22 cellular contexts compared by ENCODE assay signal in genomic region chr5:179290681-179291540, GRCh38. TPM values are rescaled to one million over a fixed set of nuclear protein-coding genes. Genes with fewer than 3 reads are reported as not detected.
DNase-seq lines count a peak whose midpoint lies in the region; ATAC-seq, FAIRE-seq and TF ChIP-seq lines count a peak whose summit lies in the region.
"Had no signal": no experiment of that assay in that cellular context is flagged by ENCODE, and none has a peak within 500 bp of the region (broad histone marks: within the 10 kb centered on the region; RNA-seq: fewer than 3 reads in every experiment).

No MANE protein-coding gene starts in this region.

- H2BK5ac ChIP-seq in IMR-90 (ENCODE audit: low read depth, low read length, poor library complexity, severe bottlenecking) (no peak overlapping the region), neuronal stem cell (ENCODE audit: low read length) (no peak overlapping the region)

- peaks cover 2% of the 10 kb centered on the region; the same call in 1 of the 2 replicates for H3K36me3 ChIP-seq in IMR-90 (ENCODE audit: control insufficient read depth, insufficient read depth, low read length)
- no peaks in the 10 kb centered on the region for H3K36me3 ChIP-seq in neuronal stem cell (replicated peaks in 1 of 2; ENCODE audit: control insufficient read depth in 2 of 2, insufficient read depth in 2 of 2, low read length in 2 of 2)
- H3K36me3 ChIP-seq in spleen = peaks cover 0 to 4% (median 0%) of the 10 kb centered on the region in 6 donors
- no peaks in the 10 kb centered on the region for H3K36me3 ChIP-seq in H7 (replicated peaks; ENCODE audit: control insufficient read depth, insufficient read depth, low read length)
- H3K36me3 ChIP-seq: BE2C had no signal

- H2AK5ac ChIP-seq in IMR-90 (ENCODE audit: low read depth, low read length) = 0 out of 2 replicates have a peak overlapping the region, but pooled peaks have one; percentile 10
- peak overlapping the region; percentile 88 for H2AK5ac ChIP-seq in neuronal stem cell (ENCODE audit: low read depth, low read length)

- no peaks in the 10 kb centered on the region for H3K9me3 Mint-ChIP-seq in endothelial cell (ENCODE audit: unreplicated experiment)
- H3K9me3 Mint-ChIP-seq: CD8-positive, alpha-beta memory T cell had no signal

- BruUV-seq in IMR-90 (replicated peaks; lab: Mats Ljungman, UMichigan) = no TSS peak

- H3K4me3 ChIP-seq in IMR-90 (ENCODE audit: insufficient read depth, low read depth, low read length) (no peak overlapping the region), neuronal stem cell (ENCODE audit: low read length in 2 of 2) (peak overlapping the region in 1 of 2 donors; percentile 33), spleen (no peak overlapping the region), H7 (ENCODE audit: insufficient read depth, low read depth, low read length) (no peak overlapping the region)
- H3K4me3 ChIP-seq: GM12878 had no signal

- H4K91ac ChIP-seq in IMR-90 (ENCODE audit: insufficient read depth, low read depth, low read length) (no peak overlapping the region), neuronal stem cell (ENCODE audit: low read depth, low read length, poor library complexity) (no peak overlapping the region)

- H3K9ac ChIP-seq in IMR-90 (ENCODE audit: low read depth, low read length) = no peak overlapping the region
- H3K9ac ChIP-seq in neuronal stem cell (ENCODE audit: low read depth, low read length, poor library complexity) = no peak overlapping the region

- POLR2A ChIA-PET in IMR-90 (lab: Charles Lee; ENCODE audit: unreplicated experiment) = no interaction called here

- H2BK20ac ChIP-seq in IMR-90 (ENCODE audit: low read depth, low read length) = no peak overlapping the region

- peak overlapping the region; percentile 47 for H3K4me3 Mint-ChIP-seq in endothelial cell (ENCODE audit: unreplicated experiment)
- H3K4me3 Mint-ChIP-seq in T-helper 17 cell = no peak overlapping the region
- H3K4me3 Mint-ChIP-seq: CD8-positive, alpha-beta memory T cell had no signal

- H2AK9ac ChIP-seq in IMR-90 (replicated peaks; ENCODE audit: low read depth, low read length, poor library complexity) = no peak overlapping the region

- H3K23ac ChIP-seq in IMR-90 (ENCODE audit: low read depth, low read length) (no peak overlapping the region), neuronal stem cell (ENCODE audit: low read depth, low read length, poor library complexity) (no peak overlapping the region)

- H3K4me1 Mint-ChIP-seq in endothelial cell (ENCODE audit: unreplicated experiment) (no peaks in the 10 kb centered on the region), T-helper 17 cell (no peaks in the 10 kb centered on the region)
- H3K4me1 Mint-ChIP-seq: CD8-positive, alpha-beta memory T cell had no signal

- H2BK12ac ChIP-seq in neuronal stem cell (ENCODE audit: low read length) = no peak overlapping the region

- peaks cover 6% of the 10 kb centered on the region; the same call in 1 of the 2 replicates for H3K9me1 ChIP-seq in IMR-90 (ENCODE audit: insufficient read depth, low read length)

- H2BK120ac ChIP-seq in IMR-90 (ENCODE audit: low read depth, low read length) (no peak overlapping the region), neuronal stem cell (ENCODE audit: low read depth, low read length) (no peak overlapping the region)

- no peak overlapping the region for H2AFZ ChIP-seq in IMR-90 (replicated peaks; ENCODE audit: low read length, poor library complexity)
- H2AFZ ChIP-seq in neuronal stem cell (ENCODE audit: low read length) = no peak overlapping the region

- no peak for TF ChIP-seq RAD21 in IMR-90 (IDR thresholded peaks at IDR 0.05; ENCODE audit: low read length)

- no peak for ATAC-seq in IMR-90 (ENCODE audit: low read depth)
- no peak for ATAC-seq in T-helper 17 cell
- ATAC-seq: GM12878, HCT116, PC-3 had no signal

- H3K4ac ChIP-seq in IMR-90 (ENCODE audit: low read depth, low read length) = no peak overlapping the region
- H3K4ac ChIP-seq in neuronal stem cell (ENCODE audit: low read length) = peak overlapping the region; percentile 59

- H4K8ac ChIP-seq in IMR-90 (ENCODE audit: low read depth in 2 of 2, low read length in 2 of 2) (no peak overlapping the region), neuronal stem cell (ENCODE audit: low read depth, low read length) (no peak overlapping the region)

- H3K18ac ChIP-seq in IMR-90 (ENCODE audit: low read depth, low read length) = no peak overlapping the region
- H3K18ac ChIP-seq in neuronal stem cell (ENCODE audit: low read length) = peak overlapping the region; percentile 73

- in situ Hi-C loops in IMR-90 (cut with MboI; ENCODE audit: low sequenced_read_pairs) = no loop called here

- DNase-seq in IMR-90 (no peak), endothelial cell (ENCODE audit: low spot score) (no peak), neuronal stem cell (ENCODE audit: low spot score) (no peak), spleen (peak; percentile 67), H54 (ENCODE audit: insufficient read length, low spot score) (no peak), T-helper 17 cell (no peak), H7 (no peak)
- DNase-seq: BE2C, DMS79 treated with DMSO at 0.1 percent for 48 hours, KBM-7, NCI-H1436, NCI-H2029, NCI-H2171 treated with DMSO at 0.1 percent for 48 hours, NCI-H446 treated with DMSO at 0.1 percent for 48 hours, NCI-H748 treated with DMSO at 0.1 percent for 48 hours, PC-3 had no signal

- H3K4me2 ChIP-seq in IMR-90 (ENCODE audit: low read depth, low read length) (no peak overlapping the region), neuronal stem cell (ENCODE audit: insufficient read depth, low read length, poor library complexity, severe bottlenecking) (no peak overlapping the region)

- peaks cover 7% of the 10 kb centered on the region for H4K20me1 ChIP-seq in IMR-90 (ENCODE audit: insufficient read depth, low read length)

- H3K36me3 Mint-ChIP-seq in endothelial cell (ENCODE audit: low read depth, unreplicated experiment) = no peaks in the 10 kb centered on the region
- H3K36me3 Mint-ChIP-seq in T-helper 17 cell (ENCODE audit: low read depth) = no peaks in the 10 kb centered on the region
- H3K36me3 Mint-ChIP-seq: CD8-positive, alpha-beta memory T cell had no signal

- H3K56ac ChIP-seq in IMR-90 (ENCODE audit: extremely low read depth, insufficient read depth, low read length) = no peak overlapping the region

- peaks cover 1% of the 10 kb centered on the region for H3K27me3 Mint-ChIP-seq in endothelial cell (ENCODE audit: unreplicated experiment)
- peaks cover 7% of the 10 kb centered on the region for H3K27me3 Mint-ChIP-seq in T-helper 17 cell

- 95% methylated on average over 4 of the region's 19 CpGs; no CpG with 5 or more reads in 1 of the 2 experiments for WGBS in IMR-90 (ENCODE audit: extremely low coverage in 2 of 2, insufficient read length in 1 of 2), 2 experiments
- no CpG with 5 or more reads among the region's 19 CpGs for WGBS in neuronal stem cell (ENCODE audit: extremely low coverage in 2 of 2, insufficient read length in 2 of 2, insufficient replicate concordance in 1 of 2), 2 donors
- 56 to 87% (median 81%) methylated on average over 10 to 19 of the region's 19 CpGs for WGBS in spleen, 5 donors

- TF ChIP-seq CTCF in IMR-90 (conservative IDR thresholded peaks at IDR 0.05; ENCODE audit: low read depth, low read length) (no peak), endothelial cell (IDR thresholded peaks at IDR 0.05; ENCODE audit: unreplicated experiment) (no peak), spleen (IDR thresholded peaks at IDR 0.05 in 8 of 11, conservative IDR thresholded peaks at IDR 0.05 in 3 of 11) (no peak)

- H3K27ac Mint-ChIP-seq in endothelial cell (ENCODE audit: unreplicated experiment) = no peak overlapping the region
- H3K27ac Mint-ChIP-seq in T-helper 17 cell = no peak overlapping the region
- H3K27ac Mint-ChIP-seq: CD8-positive, alpha-beta memory T cell had no signal

- no peaks in the 10 kb centered on the region for H3K27me3 ChIP-seq in IMR-90 (ENCODE audit: control insufficient read depth, insufficient read depth, low read length)
- no peaks in the 10 kb centered on the region for H3K27me3 ChIP-seq in neuronal stem cell (ENCODE audit: control insufficient read depth in 3 of 3, insufficient read depth in 3 of 3, low read depth in 1 of 3, low read length in 3 of 3)
- H3K27me3 ChIP-seq in spleen (replicated peaks in 1 of 7) = peaks cover 0 to 9% (median 0%) of the 10 kb centered on the region in 7 donors
- H3K27me3 ChIP-seq in H7 (ENCODE audit: control insufficient read depth, insufficient read depth, low read length) = no peaks in the 10 kb centered on the region
- H3K27me3 ChIP-seq: BE2C had no signal

- intact Hi-C loops in IMR-90 (cut with micrococcal nuclease) (no loop called here), spleen (cut with DNase I; ENCODE audit: low total_unique reads) (no loop called here)

- FAIRE-seq in H54 (lab: Jason Lieb, UNC) = no peak
- FAIRE-seq: D721Med, G401.6, GM12878, GM18507 had no signal

- CTCF ChIA-PET in IMR-90 (lab: Yijun Ruan, JAX) = interaction anchor here (1.3 kb wide), 1 partner anchor 124 kb away, joined by 3 read pairs; no protein-coding TSS in a partner anchor

- H3K27ac ChIP-seq in IMR-90 (ENCODE audit: insufficient read depth, low read length) (no peak overlapping the region), neuronal stem cell (replicated peaks; ENCODE audit: low read length) (no peak overlapping the region), spleen (no peak overlapping the region)

- no peak overlapping the region for H2BK15ac ChIP-seq in IMR-90 (ENCODE audit: low read depth, low read length)
- peak overlapping the region; percentile 75 for H2BK15ac ChIP-seq in neuronal stem cell (ENCODE audit: low read length)

- peaks cover 26 to 72% of the 10 kb centered on the region in 2 experiments for H3K79me1 ChIP-seq in IMR-90 (ENCODE audit: low read depth in 1 of 2, low read length in 2 of 2)
- H3K79me1 ChIP-seq in neuronal stem cell (ENCODE audit: low read depth, low read length) = peaks cover 2% of the 10 kb centered on the region

- TF ChIP-seq POLR2A in IMR-90 (IDR thresholded peaks at IDR 0.05; ENCODE audit: low read depth, low read length) (no peak), spleen (IDR thresholded peaks at IDR 0.05) (no peak), H54 (IDR thresholded peaks at IDR 0.05; ENCODE audit: low read depth, low read length) (no peak)

- peaks cover 11% of the 10 kb centered on the region for H3K4me1 ChIP-seq in IMR-90 (ENCODE audit: control insufficient read depth, insufficient read depth, low read length)
- H3K4me1 ChIP-seq in neuronal stem cell (ENCODE audit: control insufficient read depth in 2 of 2, insufficient read depth in 1 of 2, low read depth in 1 of 2, low read length in 2 of 2) = peaks cover 0 to 6% of the 10 kb centered on the region in 2 donors
- H3K4me1 ChIP-seq in spleen = peaks cover 0 to 29% (median 6%) of the 10 kb centered on the region in 6 donors
- H3K4me1 ChIP-seq: BE2C had no signal

- H3K14ac ChIP-seq in IMR-90 (replicated peaks; ENCODE audit: low read depth, low read length) (no peak overlapping the region), neuronal stem cell (ENCODE audit: low read length) (peak overlapping the region; percentile 49)

- dilution Hi-C loops in IMR-90 (cut with HindIII; ENCODE audit: low sequenced_read_pairs, unreplicated experiment) = no loop called here

- no peak overlapping the region for H4K5ac ChIP-seq in IMR-90 (ENCODE audit: low read depth, low read length)

- H3K9me3 ChIP-seq in IMR-90 (ENCODE audit: control insufficient read depth, insufficient read depth, low read length) = no peaks in the 10 kb centered on the region
- no peaks in the 10 kb centered on the region for H3K9me3 ChIP-seq in neuronal stem cell (replicated peaks in 1 of 2; ENCODE audit: control insufficient read depth in 2 of 2, insufficient read depth in 1 of 2, low read depth in 1 of 2, low read length in 2 of 2)
- H3K9me3 ChIP-seq in spleen = no peaks in the 10 kb centered on the region
- H3K9me3 ChIP-seq in T-helper 17 cell (ENCODE audit: control insufficient read depth, low read length, poor library complexity, severe bottlenecking) = no peaks in the 10 kb centered on the region
- H3K9me3 ChIP-seq: BE2C had no signal

RNA-seq across cellular contexts. Expression of gene ADAMTS2, which starts 54.4 kb away (rescaled TPM):
- total RNA-seq in IMR-90 (2012; rRNA removed) (18.3 and 19.0 TPM in 2 replicates), endothelial cell (ENCODE audit: unreplicated experiment) (1.5 TPM), spleen (100 to 1,000 TPM in 1 of 7 donors, 10 to 100 TPM in 6; 44.0 to 101 (median 64.5) TPM), T-helper 17 cell (not detected)
- polyA plus RNA-seq in IMR-90 (2012; rRNA removed) (58.8 and 68.2 TPM in 2 replicates), spleen (10 to 100 TPM in 1 of 3 donors, 1 to 10 TPM in 2; 4.0 to 16.8 (median 4.4) TPM)
- polyA plus RNA-seq in IMR-90 (2012; cell fraction: cytosol; rRNA removed) = 45.1 and 77.2 TPM in 2 replicates
- 77.0 and 118 TPM in 2 replicates for polyA plus RNA-seq in IMR-90 (2012; cell fraction: nucleus; rRNA removed; ENCODE audit: low replicate concordance)
- 5.3 TPM for polyA plus RNA-seq in neuronal stem cell (2013, experiment 1 of 2)
- 5.7 TPM for polyA plus RNA-seq in neuronal stem cell (2013, experiment 2 of 2)
- total RNA-seq in H7 (2014; rRNA removed; shearing (Covaris generic)) = 1.7 and 2.2 TPM in 2 replicates
- total RNA-seq: CD8-positive, alpha-beta memory T cell; PC-3 had no signal
- polyA plus RNA-seq: CD8-positive, alpha-beta memory T cell had no signal
